In genomic region chr18:57771626-57772025, GRCh38 we compare ENCODE assay signal across 16 cellular contexts. TPM values are rescaled to one million over a fixed set of nuclear protein-coding genes. Genes with fewer than 3 reads are reported as not detected.
DNase-seq lines count a peak whose midpoint lies in the region; ATAC-seq and TF ChIP-seq lines count a peak whose summit lies in the region.
"Had no signal": no experiment of that assay in that cellular context is flagged by ENCODE, and none has a peak within 500 bp of the region (broad histone marks: within the 10 kb centered on the region; RNA-seq: fewer than 3 reads in every experiment).

No MANE protein-coding gene starts in this region.

- peaks cover 3% of the 10 kb centered on the region for H3F3A ChIP-seq in PC-3 (ENCODE audit: low read length, unreplicated experiment)

- H3K4me1 ChIP-seq in BLaER1 treated with 17β-estradiol and CSF1 and Interleukin-3, amounts not matched to agents 10 nM and 100 nM: peaks cover 0 to 96% (median 18%) of the 10 kb centered on the region in 10 experiments; a peak in 13 of 20 replicates
- H3K4me1 ChIP-seq in PC-3 (ENCODE audit: insufficient read depth, low read length) (peaks cover 69% of the 10 kb centered on the region), esophagus (ENCODE audit: control insufficient read depth in 2 of 2, insufficient read depth in 2 of 2, low read length in 1 of 2) (peaks cover 8 to 30% of the 10 kb centered on the region in 2 donors), prostate gland (replicated peaks) (peaks cover 11% of the 10 kb centered on the region), adrenal gland (replicated peaks in 1 of 2) (peaks cover 21 to 31% of the 10 kb centered on the region in 2 donors)

- peak overlapping the region in 5 of 11 experiments; percentile 41 to 72 (median 56); a peak in 12 of 22 replicates for H3K27ac ChIP-seq in BLaER1 treated with 17β-estradiol and CSF1 and Interleukin-3, amounts not matched to agents 10 nM and 100 nM
- H3K27ac ChIP-seq in PC-3 (ENCODE audit: low read length): peak overlapping the region; percentile 97
- H3K27ac ChIP-seq in esophagus (ENCODE audit: low read depth in 2 of 2, low read length in 1 of 2): peak overlapping the region; percentile 84 to 90
- peak overlapping the region; percentile 56 to 65 for H3K27ac ChIP-seq in prostate gland
- H3K27ac ChIP-seq in adrenal gland: no peak overlapping the region
- H3K27ac ChIP-seq: SK-N-MC had no signal

- TF ChIP-seq CTCF in PC-3 (conservative IDR thresholded peaks at IDR 0.05; ENCODE audit: low read depth, low read length) (no peak), prostate gland (IDR thresholded peaks at IDR 0.05) (no peak), adrenal gland (IDR thresholded peaks at IDR 0.05) (no peak)

- no peak overlapping the region for H3K4me3 ChIP-seq in BLaER1 treated with 17β-estradiol and CSF1 and Interleukin-3, amounts not matched to agents 10 nM and 100 nM
- H3K4me3 ChIP-seq in PC-3 (ENCODE audit: low read length) (peak overlapping the region; percentile 50), esophagus (ENCODE audit: low read depth in 1 of 2, low read length in 2 of 2) (no peak overlapping the region), prostate gland (no peak overlapping the region), adrenal gland (no peak overlapping the region)
- H3K4me3 ChIP-seq: MG63, SK-N-MC, smooth muscle cell had no signal

- CTCF ChIA-PET in PC-3 (lab: Charles Lee): no interaction called here

- H3K36me3 ChIP-seq in BLaER1 treated with 17β-estradiol and CSF1 and Interleukin-3, amounts not matched to agents 10 nM and 100 nM: no peaks in the 10 kb centered on the region
- no peaks in the 10 kb centered on the region for H3K36me3 ChIP-seq in PC-3 (ENCODE audit: low read depth, low read length)
- H3K36me3 ChIP-seq in esophagus (ENCODE audit: control insufficient read depth in 2 of 2, insufficient read depth in 2 of 2, low read length in 1 of 2): no peaks in the 10 kb centered on the region
- no peaks in the 10 kb centered on the region for H3K36me3 ChIP-seq in prostate gland
- H3K36me3 ChIP-seq in adrenal gland (replicated peaks in 1 of 2): no peaks in the 10 kb centered on the region

- no peaks in the 10 kb centered on the region for H4K20me1 ChIP-seq in BLaER1 treated with 17β-estradiol and CSF1 and Interleukin-3, amounts not matched to agents 10 nM and 100 nM
- no peaks in the 10 kb centered on the region for H4K20me1 ChIP-seq in PC-3 (ENCODE audit: low read length)

- ATAC-seq in PC-3 (no peak), GM18867 (IDR thresholded peaks at IDR 0.05; ENCODE audit: unreplicated experiment) (no peak)
- ATAC-seq: effector memory CD8-positive, alpha-beta T cell had no signal

- no peak overlapping the region for H2AFZ ChIP-seq in PC-3 (ENCODE audit: low read length)

- POLR2A ChIA-PET in PC-3 (lab: Charles Lee; ENCODE audit: unreplicated experiment): no interaction called here

- DNase-seq in PC-3 (peak; percentile 78), prostate gland (ENCODE audit: low spot score) (no peak), KG1 (lab: John Stamatoyannopoulos, UW) (no peak), adrenal gland (no peak), NCI-H1694 (lab: John Stamatoyannopoulos, UW) (no peak)
- DNase-seq: activated gamma-delta T cell treated with Interleukin-2 at 50 U/mL for 16 hours; DMS79 treated with DMSO at 0.1 percent for 48 hours; effector memory CD8-positive, alpha-beta T cell; left cardiac atrium; MG63; NCI-H2171 had no signal

- H3K9me2 ChIP-seq in PC-3 (replicated peaks; ENCODE audit: low read length): no peaks in the 10 kb centered on the region

- peaks cover 73% of the 10 kb centered on the region for H3K79me2 ChIP-seq in PC-3 (ENCODE audit: low read length)

- peak overlapping the region in 7 of 11 experiments; percentile 32 to 74 (median 64); a peak in 13 of 22 replicates for H3K4me2 ChIP-seq in BLaER1 treated with 17β-estradiol and CSF1 and Interleukin-3, amounts not matched to agents 10 nM and 100 nM
- H3K4me2 ChIP-seq in PC-3 (ENCODE audit: low read length): peak overlapping the region; percentile 83
- H3K4me2 ChIP-seq: smooth muscle cell had no signal

- H3K27me3 ChIP-seq in BLaER1 treated with 17β-estradiol and CSF1 and Interleukin-3, amounts not matched to agents 10 nM and 100 nM: no peaks in the 10 kb centered on the region
- H3K27me3 ChIP-seq in PC-3 (ENCODE audit: low read length) (no peaks in the 10 kb centered on the region), esophagus (ENCODE audit: control insufficient read depth in 1 of 2, insufficient read depth in 2 of 2, low read length in 2 of 2) (no peaks in the 10 kb centered on the region), prostate gland (replicated peaks; ENCODE audit: insufficient read depth) (no peaks in the 10 kb centered on the region), adrenal gland (no peaks in the 10 kb centered on the region)
- H3K27me3 ChIP-seq: MG63 had no signal

- no peaks in the 10 kb centered on the region for H3K9me3 ChIP-seq in BLaER1 treated with 17β-estradiol and CSF1 and Interleukin-3, amounts not matched to agents 10 nM and 100 nM (replicated peaks in 1 of 11)
- H3K9me3 ChIP-seq in PC-3 (ENCODE audit: low read length) (no peaks in the 10 kb centered on the region), esophagus (ENCODE audit: control insufficient read depth in 2 of 2, insufficient read depth in 1 of 2, low read depth in 1 of 2, low read length in 1 of 2) (no peaks in the 10 kb centered on the region), prostate gland (no peaks in the 10 kb centered on the region), adrenal gland (replicated peaks in 1 of 3) (no peaks in the 10 kb centered on the region)
- H3K9me3 ChIP-seq: MG63 had no signal

- no TSS peak for BruUV-seq in PC-3 (replicated peaks; lab: Mats Ljungman, UMichigan)

- H3K9ac ChIP-seq in BLaER1 treated with 17β-estradiol and CSF1 and Interleukin-3, amounts not matched to agents 10 nM and 100 nM: peak overlapping the region in 1 of 11 experiments; percentile 46; a peak in 2 of 22 replicates
- peak overlapping the region; percentile 83 for H3K9ac ChIP-seq in PC-3 (ENCODE audit: low read length)

- WGBS in esophagus, 2 donors: 44 to 46% methylated on average over 3 of the region's 3 CpGs
- 50% methylated on average over 3 of the region's 3 CpGs for WGBS in prostate gland
- WGBS in adrenal gland, 4 donors: 83 to 95% (median 86%) methylated on average over 3 of the region's 3 CpGs

- intact Hi-C loops in PC-3 (cut with micrococcal nuclease): loop anchor here (2.0 kb wide), 1 partner anchor 17 kb away; no protein-coding TSS in a partner anchor
- intact Hi-C loops in prostate gland (cut with DNase I): no loop called here
- intact Hi-C loops in adrenal gland (cut with DNase I): no loop called here

- no peak for TF ChIP-seq POLR2A in prostate gland (IDR thresholded peaks at IDR 0.05)
- no peak for TF ChIP-seq POLR2A in adrenal gland (IDR thresholded peaks at IDR 0.05)

RNA-seq across cellular contexts. Expression of gene ATP8B1, which starts 31.5 kb away (rescaled TPM):
- total RNA-seq in PC-3 (2014; rRNA removed): 18.4 and 24.8 TPM in 2 replicates
- polyA plus RNA-seq in esophagus: 10 to 100 TPM in 1 of 2 donors, 1 to 10 TPM in 1; 8.0 to 12.9 TPM
- 100 to 1,000 TPM in 1 of 2 donors, 10 to 100 TPM in 1; 33.5 to 103 TPM for total RNA-seq in prostate gland
- 10 to 100 TPM; 11.4 to 42.5 (median 15.8) TPM for total RNA-seq in adrenal gland
- polyA plus RNA-seq in adrenal gland: 10 to 100 TPM in 1 of 3 donors, 1 to 10 TPM in 2; 4.3 to 13.4 (median 4.7) TPM

Comparison
In these comparisons a context has a peak if more than half of its experiments do, and no peak if none do; other contexts are left out.
1. H3K27ac ChIP-seq: peak in PC-3 (single experiment), esophagus (2 of 2) and prostate gland (2 of 2); none in adrenal gland (0 of 5).